Comparison of ENCODE assay signal across 13 cellular contexts in the genomic region with DNA sequence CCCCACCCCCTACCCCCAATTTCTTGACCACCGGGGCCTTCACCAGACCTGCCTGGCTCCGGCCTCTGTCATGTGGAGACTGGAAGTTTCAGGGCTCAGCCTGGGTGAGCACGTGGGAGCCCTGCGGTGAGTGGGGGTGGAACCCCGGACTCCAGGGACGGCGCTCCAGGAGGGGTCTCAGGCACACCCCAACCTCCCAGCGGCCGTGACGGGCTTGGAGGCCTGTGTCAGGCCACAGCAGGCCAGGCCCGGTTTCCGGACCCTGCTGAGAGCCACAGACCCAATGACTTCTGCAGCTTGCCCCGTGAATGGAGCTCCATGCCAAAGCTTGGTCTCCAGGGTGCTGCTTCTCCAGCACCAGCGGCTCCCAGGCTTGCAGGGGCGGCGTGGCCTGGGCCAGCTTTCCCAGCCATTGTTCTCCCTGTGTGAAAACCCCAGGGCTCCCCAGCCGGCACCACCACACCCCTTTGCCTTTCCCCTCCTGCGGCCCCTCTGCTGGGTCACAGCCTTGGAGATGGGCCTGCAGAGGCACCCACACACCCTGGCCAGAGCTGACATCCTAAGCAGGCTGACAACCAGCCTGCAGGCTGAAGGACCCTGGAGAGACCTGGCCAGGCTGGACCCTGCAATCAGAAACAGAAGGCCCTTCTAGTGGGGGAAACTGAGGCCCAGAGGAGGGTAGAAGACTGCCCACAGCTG.
DNase-seq lines count a peak whose midpoint lies in the region; ATAC-seq and TF ChIP-seq lines count a peak whose summit lies in the region.
"Had no signal": no experiment of that assay in that cellular context is flagged by ENCODE, and none has a peak within 500 bp of the region (broad histone marks: within the 10 kb centered on the region; RNA-seq: fewer than 3 reads in every experiment).

No MANE protein-coding gene starts in this region.

- H3K4me2 ChIP-seq in SK-N-SH = no peak overlapping the region
- H3K4me2 ChIP-seq in OCI-LY7 (ENCODE audit: low read length) = peak overlapping the region; percentile 54
- no peak overlapping the region for H3K4me2 ChIP-seq in PC-3 (ENCODE audit: low read length)
- H3K4me2 ChIP-seq: GM23338 had no signal

- no peaks in the 10 kb centered on the region for H3K79me2 ChIP-seq in SK-N-SH (ENCODE audit: insufficient read depth)
- H3K79me2 ChIP-seq in OCI-LY7 (ENCODE audit: insufficient read depth, low read depth, low read length) = no peaks in the 10 kb centered on the region
- no peaks in the 10 kb centered on the region for H3K79me2 ChIP-seq in PC-3 (ENCODE audit: low read length)

- intact Hi-C loops in OCI-LY7 (cut with micrococcal nuclease; ENCODE audit: unreplicated experiment) = no loop called here
- intact Hi-C loops in heart left ventricle (cut with DNase I) = loop anchor here in 1 of 10 donors (10.0 kb wide), 1 partner anchor 259 kb away; a partner anchor contains a TSS
- intact Hi-C loops in gastrocnemius medialis (cut with DNase I; ENCODE audit: low total_unique reads) = no loop called here
- intact Hi-C loops in PC-3 (cut with micrococcal nuclease) = no loop called here

- H3K27ac ChIP-seq in SK-N-SH (ENCODE audit: low read depth in 2 of 2, low read length in 1 of 2) (no peak overlapping the region), OCI-LY7 (ENCODE audit: low read depth, low read length, poor library complexity, severe bottlenecking) (no peak overlapping the region), heart left ventricle (peak overlapping the region; percentile 41 to 91 (median 78)), gastrocnemius medialis (peak overlapping the region in 3 of 4 donors; percentile 58 to 65 (median 60)), PC-3 (ENCODE audit: low read length) (no peak overlapping the region)
- H3K27ac ChIP-seq: 22Rv1, thyroid gland had no signal

- H3F3A ChIP-seq in SK-N-SH (replicated peaks; ENCODE audit: insufficient read depth) = no peaks in the 10 kb centered on the region
- H3F3A ChIP-seq in PC-3 (ENCODE audit: low read length, unreplicated experiment) = no peaks in the 10 kb centered on the region

- peaks cover 6% of the 10 kb centered on the region; the same call in 1 of the 2 replicates for H3K9me3 ChIP-seq in SK-N-SH
- H3K9me3 ChIP-seq in OCI-LY7 (ENCODE audit: low read length) = no peaks in the 10 kb centered on the region
- H3K9me3 ChIP-seq in heart left ventricle = peaks cover 0 to 13% (median 5%) of the 10 kb centered on the region in 12 donors
- H3K9me3 ChIP-seq in gastrocnemius medialis = peaks cover 0 to 10% (median 0%) of the 10 kb centered on the region in 3 donors
- H3K9me3 ChIP-seq in PC-3 (ENCODE audit: low read length) = peaks cover 11% of the 10 kb centered on the region
- H3K9me3 ChIP-seq: thyroid gland had no signal

- DNase-seq in SK-N-SH (peak; percentile 35), OCI-LY7 (ENCODE audit: low spot score) (no peak), heart left ventricle (peak; percentile 51 to 77 (median 73)), gastrocnemius medialis (no peak), PC-3 (no peak), activated gamma-delta T cell treated with Interleukin-2 at 50 U/mL for 16 hours (no peak)
- DNase-seq: esophagus squamous epithelium had no signal

- H3K4me3 ChIP-seq in SK-N-SH (ENCODE audit: low read depth in 2 of 2, low read length in 1 of 2) (no peak overlapping the region), OCI-LY7 (ENCODE audit: low read depth, low read length, poor library complexity, severe bottlenecking) (no peak overlapping the region), heart left ventricle (no peak overlapping the region), gastrocnemius medialis (no peak overlapping the region), PC-3 (ENCODE audit: low read length) (no peak overlapping the region)
- H3K4me3 ChIP-seq: esophagus squamous epithelium, GM23338, mucosa of descending colon, thyroid gland had no signal

- H3K27me3 ChIP-seq in SK-N-SH (ENCODE audit: insufficient read depth) (no peaks in the 10 kb centered on the region), heart left ventricle (no peaks in the 10 kb centered on the region), gastrocnemius medialis (peaks cover 0 to 6% (median 0%) of the 10 kb centered on the region in 3 donors), PC-3 (ENCODE audit: low read length) (peaks cover 85% of the 10 kb centered on the region)
- H3K27me3 ChIP-seq: thyroid gland had no signal

- BruUV-seq in OCI-LY7 (replicated peaks; lab: Mats Ljungman, UMichigan) (no TSS peak), PC-3 (replicated peaks; lab: Mats Ljungman, UMichigan) (no TSS peak)

- H3K9me2 ChIP-seq in SK-N-SH (no peaks in the 10 kb centered on the region), OCI-LY7 (ENCODE audit: insufficient read depth, low read length) (no peaks in the 10 kb centered on the region), PC-3 (replicated peaks; ENCODE audit: low read length) (no peaks in the 10 kb centered on the region)

- no peak for TF ChIP-seq RAD21 in SK-N-SH (IDR thresholded peaks at IDR 0.05; ENCODE audit: low read length)

- H3K4me1 ChIP-seq in SK-N-SH (ENCODE audit: control insufficient read depth in 1 of 2, insufficient read depth in 2 of 2, low read depth in 1 of 2, low read length in 1 of 2) (peaks cover 0 to 14% of the 10 kb centered on the region in 2 experiments; a peak in 1 of 4 replicates), OCI-LY7 (ENCODE audit: insufficient read depth, low read length, poor library complexity, severe bottlenecking) (peaks cover 55% of the 10 kb centered on the region), heart left ventricle (peaks cover 5 to 43% (median 25%) of the 10 kb centered on the region in 12 donors), gastrocnemius medialis (peaks cover 0 to 6% of the 10 kb centered on the region in 2 donors), PC-3 (ENCODE audit: insufficient read depth, low read length) (no peaks in the 10 kb centered on the region)

- H2AFZ ChIP-seq in SK-N-SH (ENCODE audit: low read depth) (no peak overlapping the region), OCI-LY7 (ENCODE audit: low read length) (no peak overlapping the region), PC-3 (ENCODE audit: low read length) (no peak overlapping the region)
- H2AFZ ChIP-seq: GM23338 had no signal

- CTCF ChIA-PET in SK-N-SH (lab: Yijun Ruan, JAX) (interaction anchor here (1.0 to 2.3 kb wide), 5 partner anchors 9 to 256 kb away, joined by 4 to 8 read pairs (median 5); no protein-coding TSS in a partner anchor), OCI-LY7 (lab: Charles Lee; ENCODE audit: unreplicated experiment) (no interaction called here), PC-3 (lab: Charles Lee) (no interaction called here)

- TF ChIP-seq EP300 in SK-N-SH (IDR thresholded peaks at IDR 0.05; ENCODE audit: borderline replicate concordance in 1 of 2, low read depth in 1 of 2, low read length in 1 of 2) = no peak

- 80% methylated on average over 7 of the region's 18 CpGs for WGBS in SK-N-SH (ENCODE audit: low lambda C conversion rate)
- 60 to 72% (median 63%) methylated on average over 10 to 18 of the region's 18 CpGs for WGBS in heart left ventricle, 4 donors

- in situ Hi-C loops in gastrocnemius medialis (cut with MboI; ENCODE audit: low sequenced_read_pairs in 4 of 4) = no loop called here

- no peak for TF ChIP-seq POLR2A in heart left ventricle (IDR thresholded peaks at IDR 0.05)
- TF ChIP-seq POLR2A in gastrocnemius medialis (IDR thresholded peaks at IDR 0.05) = no peak

- TF ChIP-seq CTCF in SK-N-SH (IDR thresholded peaks at IDR 0.05) = no peak
- TF ChIP-seq CTCF in OCI-LY7 (conservative IDR thresholded peaks at IDR 0.05; ENCODE audit: low read length) = no peak
- no peak for TF ChIP-seq CTCF in heart left ventricle (IDR thresholded peaks at IDR 0.05)
- TF ChIP-seq CTCF in gastrocnemius medialis (IDR thresholded peaks at IDR 0.05 in 4 of 5, conservative IDR thresholded peaks at IDR 0.05 in 1 of 5) = no peak
- no peak for TF ChIP-seq CTCF in PC-3 (conservative IDR thresholded peaks at IDR 0.05; ENCODE audit: low read depth, low read length)

- H3K9ac ChIP-seq in SK-N-SH (no peak overlapping the region), PC-3 (ENCODE audit: low read length) (no peak overlapping the region)

- H4K20me1 ChIP-seq in SK-N-SH (ENCODE audit: insufficient read depth) = no peaks in the 10 kb centered on the region
- no peaks in the 10 kb centered on the region for H4K20me1 ChIP-seq in OCI-LY7 (ENCODE audit: insufficient read depth, low read length)
- H4K20me1 ChIP-seq in PC-3 (ENCODE audit: low read length) = no peaks in the 10 kb centered on the region

- ATAC-seq in SK-N-SH treated with all-trans-retinoic acid at 6 μM for 48 hours (no peak), heart left ventricle (peak; percentile 43 to 81 (median 54)), gastrocnemius medialis (peak in 1 of 2 donors; percentile 38), PC-3 (no peak), GM19324 (IDR thresholded peaks at IDR 0.05; ENCODE audit: low FRiP score, unreplicated experiment) (no peak)
- ATAC-seq: GM23338 had no signal

- no peaks in the 10 kb centered on the region for H3K36me3 ChIP-seq in SK-N-SH (replicated peaks in 1 of 2; ENCODE audit: control insufficient read depth in 1 of 2, insufficient read depth in 2 of 2, low read length in 1 of 2)
- H3K36me3 ChIP-seq in OCI-LY7 (ENCODE audit: insufficient read depth, low read length) = no peaks in the 10 kb centered on the region
- no peaks in the 10 kb centered on the region for H3K36me3 ChIP-seq in heart left ventricle
- no peaks in the 10 kb centered on the region for H3K36me3 ChIP-seq in gastrocnemius medialis
- no peaks in the 10 kb centered on the region for H3K36me3 ChIP-seq in PC-3 (ENCODE audit: low read depth, low read length)
- H3K36me3 ChIP-seq: esophagus squamous epithelium, thyroid gland had no signal

- POLR2A ChIA-PET in SK-N-SH (lab: Yijun Ruan, JAX) (no interaction called here), OCI-LY7 (lab: Charles Lee) (no interaction called here), PC-3 (lab: Charles Lee; ENCODE audit: unreplicated experiment) (no interaction called here)

TF ChIP-seq in SK-N-SH, 30 proteins besides CTCF, POLR2A, EP300 and RAD21 (continues in another document):
- TF ChIP-seq ELF1 (IDR thresholded peaks at IDR 0.05) (no peak), FOSL2 (IDR thresholded peaks at IDR 0.05; ENCODE audit: borderline replicate concordance, low read depth) (no peak), CHD2 (IDR thresholded peaks at IDR 0.05; ENCODE audit: low read length, partially characterized antibody) (no peak)

TF ChIP-seq in SK-N-SH treated with all-trans-retinoic acid at 6 μM for 48 hours, 23 proteins besides CTCF, POLR2A, EP300 and RAD21 (continues in another document):
- TF ChIP-seq CSDC2 (CRISPR knock-in tag; IDR thresholded peaks at IDR 0.05) = no peak
- TF ChIP-seq ARNTL (CRISPR knock-in tag; IDR thresholded peaks at IDR 0.05; ENCODE audit: borderline replicate concordance, low read depth) = no peak
- TF ChIP-seq PPARA (CRISPR knock-in tag; IDR thresholded peaks at IDR 0.05; ENCODE audit: borderline replicate concordance) = no peak
- TF ChIP-seq ISL1 (CRISPR knock-in tag; IDR thresholded peaks at IDR 0.05) = no peak
- no peak for TF ChIP-seq ZNF70 (CRISPR knock-in tag; IDR thresholded peaks at IDR 0.05)

Comparison
In these comparisons a context has a peak if more than half of its experiments do, and no peak if none do; other contexts are left out.
1. DNase-seq: peak in SK-N-SH (single experiment) and heart left ventricle (5 of 5); none in OCI-LY7 (single experiment), gastrocnemius medialis (0 of 2), PC-3 (single experiment) and activated gamma-delta T cell treated with Interleukin-2 at 50 U/mL for 16 hours (single experiment).
2. H3K27ac ChIP-seq: peak in heart left ventricle (12 of 12) and gastrocnemius medialis (3 of 4); none in SK-N-SH (0 of 2), OCI-LY7 (single experiment) and PC-3 (single experiment).
3. ATAC-seq: peak in heart left ventricle (4 of 4); none in SK-N-SH treated with all-trans-retinoic acid at 6 μM for 48 hours (single experiment), PC-3 (single experiment) and GM19324 (single experiment).